In genomic region chr5:141340781-141341354, GRCh38 we compare ENCODE assay signal across 7 cellular contexts. TPM values are rescaled to one million over a fixed set of nuclear protein-coding genes. Genes with fewer than 3 reads are reported as not detected.
"Had no signal": no experiment of that assay in that cellular context is flagged by ENCODE, and none has a peak within 500 bp of the region (broad histone marks: within the 10 kb centered on the region; RNA-seq: fewer than 3 reads in every experiment).

No MANE protein-coding gene starts in this region.

RNA-seq across cellular contexts. Expression of gene PCDHGA2, which starts 2.3 kb away (rescaled TPM):
- total RNA-seq: activated naive CD4-positive, alpha-beta T cell treated with anti-CD3 and anti-CD28 coated beads for 36 hours; activated naive CD4-positive, alpha-beta T cell treated with anti-CD3 and anti-CD28 coated beads, Interleukin-2, amount 50 U/mL, for 72 hours; activated naive CD8-positive, alpha-beta T cell treated with anti-CD3 and anti-CD28 coated beads for 36 hours; activated T-helper 17 cell treated with anti-CD3 and anti-CD28 coated beads, Interleukin-2, amount 50 U/mL, for 72 hours had no signal

RNA-seq across cellular contexts. Expression of gene PCDHGA3, which starts 2.8 kb away (rescaled TPM):
- total RNA-seq: activated naive CD4-positive, alpha-beta T cell treated with anti-CD3 and anti-CD28 coated beads for 36 hours; activated naive CD4-positive, alpha-beta T cell treated with anti-CD3 and anti-CD28 coated beads, Interleukin-2, amount 50 U/mL, for 72 hours; activated naive CD8-positive, alpha-beta T cell treated with anti-CD3 and anti-CD28 coated beads for 36 hours; activated T-cell treated with anti-CD3 and anti-CD28 coated beads, Interleukin-2, amount 50 U/mL, for 4 hours had no signal

RNA-seq across cellular contexts. Expression of gene PCDHGB1, which starts 9.0 kb away (rescaled TPM):
- total RNA-seq: activated naive CD4-positive, alpha-beta T cell treated with anti-CD3 and anti-CD28 coated beads for 36 hours; activated naive CD4-positive, alpha-beta T cell treated with anti-CD3 and anti-CD28 coated beads, Interleukin-2, amount 50 U/mL, for 72 hours; activated naive CD8-positive, alpha-beta T cell treated with anti-CD3 and anti-CD28 coated beads for 36 hours; activated naive CD8-positive, alpha-beta T cell treated with anti-CD3 and anti-CD28 coated beads, Interleukin-2, amount 10 ng/mL, durations not matched to agents 7 days and 5 days; activated T-helper 17 cell treated with anti-CD3 and anti-CD28 coated beads, Interleukin-2, amount 50 U/mL, for 72 hours had no signal

RNA-seq across cellular contexts. Expression of gene PCDHGA1, which starts 10.6 kb away (rescaled TPM):
- total RNA-seq: activated naive CD4-positive, alpha-beta T cell treated with anti-CD3 and anti-CD28 coated beads for 36 hours; activated naive CD8-positive, alpha-beta T cell treated with anti-CD3 and anti-CD28 coated beads for 36 hours; ascending aorta had no signal

RNA-seq across cellular contexts. Expression of gene PCDHGA4, which starts 14.0 kb away (rescaled TPM):
- total RNA-seq: activated naive CD4-positive, alpha-beta T cell treated with anti-CD3 and anti-CD28 coated beads for 36 hours; activated naive CD4-positive, alpha-beta T cell treated with anti-CD3 and anti-CD28 coated beads, Interleukin-2, amount 50 U/mL, for 72 hours had no signal
